8 cellular contexts compared by ENCODE assay signal in the genomic region with DNA sequence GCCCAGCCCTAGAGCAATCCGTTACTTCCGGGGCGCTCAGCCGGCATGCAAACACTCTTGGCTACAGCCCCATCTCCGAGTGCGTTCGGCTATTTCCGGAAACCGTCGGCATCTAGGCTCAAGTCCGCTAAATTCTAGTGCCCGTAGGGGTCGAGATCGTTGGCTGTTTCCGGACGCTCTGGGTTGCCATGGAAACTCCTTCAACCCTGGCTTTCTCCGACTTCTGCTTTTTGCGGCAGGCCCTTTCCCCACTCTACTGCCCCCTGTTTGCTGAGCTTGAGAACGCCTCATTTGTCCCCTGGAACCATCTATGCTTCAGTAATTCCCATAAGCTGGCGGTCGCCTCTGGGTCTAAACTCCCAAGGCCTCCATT. TPM values are rescaled to one million over a fixed set of nuclear protein-coding genes. Genes with fewer than 3 reads are reported as not detected.
A peak's percentile ranks its signal among the peaks of the same experiment; 100 is the strongest.
DNase-seq lines count a peak whose midpoint lies in the region; ATAC-seq and TF ChIP-seq lines count a peak whose summit lies in the region.

No MANE protein-coding gene starts in this region.

- WGBS in SK-N-SH (ENCODE audit: low lambda C conversion rate) = 0% methylated on average over 16 of the region's 21 CpGs
- WGBS in thymus = under 1% methylated on average over 21 of the region's 21 CpGs

- H3K4me2 ChIP-seq in SK-N-SH = peak overlapping the region; percentile 83
- peak overlapping the region; percentile 79 for H3K4me2 ChIP-seq in osteoblast (ENCODE audit: insufficient read depth, low read length)

- no peak for TF ChIP-seq EP300 in SK-N-SH (IDR thresholded peaks at IDR 0.05; ENCODE audit: borderline replicate concordance in 1 of 2, low read depth in 1 of 2, low read length in 1 of 2)

- H3K9ac ChIP-seq in SK-N-SH = peak overlapping the region; percentile 94

- POLR2A ChIA-PET in SK-N-SH (lab: Yijun Ruan, JAX) = interaction anchor here (0.6 to 2.1 kb wide), 3 partner anchors 11 to 293 kb away, joined by 3 to 6 read pairs (median 3); a partner anchor contains a TSS

- TF ChIP-seq RAD21 in SK-N-SH (IDR thresholded peaks at IDR 0.05; ENCODE audit: low read length) = peak; percentile 44

- CTCF ChIA-PET in SK-N-SH (lab: Yijun Ruan, JAX) = interaction anchor here (0.5 to 2.6 kb wide), 17 partner anchors 9 to 219 kb away, joined by 3 to 18 read pairs (median 4); a partner anchor contains a TSS

- peaks cover 0 to 20% of the 10 kb centered on the region in 2 experiments for H3K36me3 ChIP-seq in SK-N-SH (replicated peaks in 1 of 2; ENCODE audit: control insufficient read depth in 1 of 2, insufficient read depth in 2 of 2, low read length in 1 of 2)
- H3K36me3 ChIP-seq in osteoblast (ENCODE audit: insufficient read depth, low read length) = peaks cover 11% of the 10 kb centered on the region
- peaks cover 16% of the 10 kb centered on the region for H3K36me3 ChIP-seq in thymus (ENCODE audit: control insufficient read depth, insufficient read depth)

- H3K9me2 ChIP-seq in SK-N-SH = no peaks in the 10 kb centered on the region

- H3K27me3 ChIP-seq in SK-N-SH (ENCODE audit: insufficient read depth) (no peaks in the 10 kb centered on the region), osteoblast (ENCODE audit: insufficient read depth, low read length) (no peaks in the 10 kb centered on the region), thymus (ENCODE audit: control insufficient read depth, insufficient read depth) (no peaks in the 10 kb centered on the region)

- H3K27ac ChIP-seq in SK-N-SH (ENCODE audit: low read depth in 2 of 2, low read length in 1 of 2) = peak overlapping the region; percentile 98 to 99
- H3K27ac ChIP-seq in osteoblast (ENCODE audit: low read depth, low read length) = peak overlapping the region; percentile 85
- H3K27ac ChIP-seq in thymus (ENCODE audit: low read depth) = peak overlapping the region; percentile 99

- H3K9me3 ChIP-seq in SK-N-SH (no peaks in the 10 kb centered on the region), osteoblast (ENCODE audit: low read depth, low read length) (no peaks in the 10 kb centered on the region), thymus (ENCODE audit: control insufficient read depth) (no peaks in the 10 kb centered on the region)

- peak overlapping the region; percentile 92 for H2AFZ ChIP-seq in SK-N-SH (ENCODE audit: low read depth)
- H2AFZ ChIP-seq in osteoblast (ENCODE audit: low read length) = peak overlapping the region; percentile 82

- H3K27ac Mint-ChIP-seq in activated naive CD8-positive, alpha-beta T cell = peak overlapping the region; percentile 98

- TF ChIP-seq CTCF in GM12864 (IDR thresholded peaks at IDR 0.05; ENCODE audit: low read depth, low read length, missing control alignments) = peak; percentile 81
- TF ChIP-seq CTCF in NB4 (IDR thresholded peaks at IDR 0.05; ENCODE audit: low read depth, low read length) = peak; percentile 57
- TF ChIP-seq CTCF in SK-N-SH (IDR thresholded peaks at IDR 0.05) = peak; percentile 71
- peak; percentile 74 for TF ChIP-seq CTCF in osteoblast (IDR thresholded peaks at IDR 0.05; ENCODE audit: extremely low read depth, low read depth, low read length)

- peak; percentile 49 for ATAC-seq in HG02588 (IDR thresholded peaks at IDR 0.05; ENCODE audit: unreplicated experiment)

- no peaks in the 10 kb centered on the region for H3K27me3 Mint-ChIP-seq in activated naive CD8-positive, alpha-beta T cell

- H3K79me2 ChIP-seq in SK-N-SH (ENCODE audit: insufficient read depth) = peaks cover 42% of the 10 kb centered on the region
- H3K79me2 ChIP-seq in osteoblast (ENCODE audit: insufficient read depth, low read length) = peaks cover 32% of the 10 kb centered on the region

- peak; percentile 100 for DNase-seq in GM12864 (ENCODE audit: low read depth)
- DNase-seq in NB4 (ENCODE audit: low read depth) = peak; percentile 99
- DNase-seq in SK-N-SH = peak; percentile 96
- peak; percentile 85 to 98 (median 94) for DNase-seq in head of caudate nucleus
- peak; percentile 100 for DNase-seq in osteoblast (ENCODE audit: insufficient read length, low spot score, missing footprints)

- H4K20me1 ChIP-seq in SK-N-SH (ENCODE audit: insufficient read depth) (peaks cover 5% of the 10 kb centered on the region; the same call in 1 of the 2 replicates), osteoblast (ENCODE audit: insufficient read depth, low read length) (peaks cover 18% of the 10 kb centered on the region)

- H3K9me3 Mint-ChIP-seq in activated naive CD8-positive, alpha-beta T cell (ENCODE audit: low read depth) = no peaks in the 10 kb centered on the region

- no peaks in the 10 kb centered on the region for H3K36me3 Mint-ChIP-seq in activated naive CD8-positive, alpha-beta T cell

- peaks cover 10% of the 10 kb centered on the region for H3F3A ChIP-seq in SK-N-SH (replicated peaks; ENCODE audit: insufficient read depth)

- H3K4me3 ChIP-seq in GM12864 (ENCODE audit: low read depth, low read length) (peak overlapping the region; percentile 62), NB4 (ENCODE audit: low read depth, low read length) (peak overlapping the region; percentile 67), SK-N-SH (ENCODE audit: low read depth in 2 of 2, low read length in 1 of 2) (peak overlapping the region; percentile 89 to 93), osteoblast (ENCODE audit: insufficient read depth, low read length) (peak overlapping the region; percentile 91), thymus (ENCODE audit: low read length) (peak overlapping the region; percentile 79)

- peaks cover 16% of the 10 kb centered on the region for H3K4me1 Mint-ChIP-seq in activated naive CD8-positive, alpha-beta T cell (ENCODE audit: low read depth)

- intact Hi-C loops in head of caudate nucleus (cut with DNase I) = loop anchor here (5.0 kb wide), 2 partner anchors 35 to 145 kb away; a partner anchor contains a TSS

- H3K4me1 ChIP-seq in SK-N-SH (ENCODE audit: control insufficient read depth in 1 of 2, insufficient read depth in 2 of 2, low read depth in 1 of 2, low read length in 1 of 2) (peaks cover 13 to 39% of the 10 kb centered on the region in 2 experiments; a peak in 2 of 4 replicates), osteoblast (ENCODE audit: insufficient read depth, low read length) (peaks cover 24% of the 10 kb centered on the region), thymus (ENCODE audit: control insufficient read depth, insufficient read depth, low read length) (peaks cover 13% of the 10 kb centered on the region)

- peak overlapping the region; percentile 93 for H3K4me3 Mint-ChIP-seq in activated naive CD8-positive, alpha-beta T cell

- no peak for TF ChIP-seq POLR2A in NB4 (IDR thresholded peaks at IDR 0.05; ENCODE audit: extremely low read depth, insufficient read length)

TF ChIP-seq in SK-N-SH, 30 proteins besides CTCF, POLR2A, EP300 and RAD21 (continues in another document):
- TF ChIP-seq TAF1 (IDR thresholded peaks at IDR 0.05; ENCODE audit: borderline replicate concordance, low read depth, low read length) (peak; percentile 53; the same call in 1 of the 2 replicates), TCF12 (IDR thresholded peaks at IDR 0.05) (no peak), FOXM1 (IDR thresholded peaks at IDR 0.05; ENCODE audit: low read depth) (no peak), SIN3A (IDR thresholded peaks at IDR 0.05; ENCODE audit: borderline replicate concordance, low read depth, low read length) (peak; percentile 70; the same call in 1 of the 2 replicates), FOSL2 (IDR thresholded peaks at IDR 0.05; ENCODE audit: borderline replicate concordance, low read depth) (no peak)
- TF ChIP-seq, protein P1, sequence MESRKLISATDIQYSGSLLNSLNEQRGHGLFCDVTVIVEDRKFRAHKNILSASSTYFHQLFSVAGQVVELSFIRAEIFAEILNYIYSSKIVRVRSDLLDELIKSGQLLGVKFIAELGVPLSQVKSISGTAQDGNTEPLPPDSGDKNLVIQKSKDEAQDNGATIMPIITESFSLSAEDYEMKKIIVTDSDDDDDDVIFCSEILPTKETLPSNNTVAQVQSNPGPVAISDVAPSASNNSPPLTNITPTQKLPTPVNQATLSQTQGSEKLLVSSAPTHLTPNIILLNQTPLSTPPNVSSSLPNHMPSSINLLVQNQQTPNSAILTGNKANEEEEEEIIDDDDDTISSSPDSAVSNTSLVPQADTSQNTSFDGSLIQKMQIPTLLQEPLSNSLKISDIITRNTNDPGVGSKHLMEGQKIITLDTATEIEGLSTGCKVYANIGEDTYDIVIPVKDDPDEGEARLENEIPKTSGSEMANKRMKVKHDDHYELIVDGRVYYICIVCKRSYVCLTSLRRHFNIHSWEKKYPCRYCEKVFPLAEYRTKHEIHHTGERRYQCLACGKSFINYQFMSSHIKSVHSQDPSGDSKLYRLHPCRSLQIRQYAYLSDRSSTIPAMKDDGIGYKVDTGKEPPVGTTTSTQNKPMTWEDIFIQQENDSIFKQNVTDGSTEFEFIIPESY (IDR thresholded peaks at IDR 0.05; ENCODE audit: borderline replicate concordance, low read depth) = no peak

RNA-seq across cellular contexts. Expression of a gene that starts 0.5 kb away (rescaled TPM):
- polyA plus RNA-seq in SK-N-SH (2012; rRNA removed) (27.5 and 36.6 TPM in 2 replicates), thymus (15.1 TPM)
- 17.4 and 30.3 TPM in 2 replicates for polyA plus RNA-seq in SK-N-SH (2012; cell fraction: cytosol; rRNA removed)
- polyA plus RNA-seq in SK-N-SH (2012; cell fraction: nucleus; rRNA removed) = 52.1 and 53.0 TPM in 2 replicates
- total RNA-seq in osteoblast = 25.7 and 28.0 TPM in 2 replicates

RNA-seq across cellular contexts. Expression of a gene that starts 21.2 kb away (rescaled TPM):
- polyA plus RNA-seq in SK-N-SH (2012; rRNA removed) (10.7 and 11.6 TPM in 2 replicates), thymus (237 TPM)
- polyA plus RNA-seq in SK-N-SH (2012; cell fraction: cytosol; rRNA removed) = 4.4 and 6.7 TPM in 2 replicates
- 4.5 and 5.5 TPM in 2 replicates for polyA plus RNA-seq in SK-N-SH (2012; cell fraction: nucleus; rRNA removed)
- 110 and 126 TPM in 2 replicates for total RNA-seq in osteoblast

RNA-seq across cellular contexts. Expression of a gene that starts 40.6 kb away (rescaled TPM):
- polyA plus RNA-seq in SK-N-SH (2012; rRNA removed) = 17.5 and 20.6 TPM in 2 replicates
- polyA plus RNA-seq in SK-N-SH (2012; cell fraction: cytosol; rRNA removed) = 9.7 and 13.5 TPM in 2 replicates
- 8.2 and 8.6 TPM in 2 replicates for polyA plus RNA-seq in SK-N-SH (2012; cell fraction: nucleus; rRNA removed)
- 8.3 and 9.4 TPM in 2 replicates for total RNA-seq in osteoblast
- 13.4 TPM for polyA plus RNA-seq in thymus

RNA-seq across cellular contexts. Expression of a gene that starts 51.4 kb away (rescaled TPM):
- polyA plus RNA-seq in SK-N-SH (2012; rRNA removed) = 9.1 and 9.7 TPM in 2 replicates
- 7.7 and 10.0 TPM in 2 replicates for polyA plus RNA-seq in SK-N-SH (2012; cell fraction: cytosol; rRNA removed)
- polyA plus RNA-seq in SK-N-SH (2012; cell fraction: nucleus; rRNA removed) = 13.1 and 19.6 TPM in 2 replicates
- total RNA-seq in osteoblast = 0.72 and 1.8 TPM in 2 replicates
- 1.0 TPM for polyA plus RNA-seq in thymus

RNA-seq across cellular contexts. Expression of a gene that starts 54.9 kb away (rescaled TPM):
- polyA plus RNA-seq in SK-N-SH (2012; rRNA removed) = 3.1 and 4.5 TPM in 2 replicates
- 1.9 and 3.1 TPM in 2 replicates for polyA plus RNA-seq in SK-N-SH (2012; cell fraction: cytosol; rRNA removed)
- polyA plus RNA-seq in SK-N-SH (2012; cell fraction: nucleus; rRNA removed) = 12.8 and 17.8 TPM in 2 replicates
- 5.4 and 5.6 TPM in 2 replicates for total RNA-seq in osteoblast
- polyA plus RNA-seq in thymus = 8.9 TPM

Comparison
In these comparisons a context has a peak if more than half of its experiments do, and no peak if none do; other contexts are left out.
1. Peak in every context shown above with its lines: DNase-seq, ATAC-seq, H3K4me3 ChIP-seq and H3K27ac ChIP-seq.
2. RNA of a gene that starts 21.2 kb away (polyA plus RNA-seq): 237 TPM in thymus (single experiment); 4.4 to 11.6 TPM in SK-N-SH; every median in the first group is over 10 times any median in the second.